ENCODE assay signal across 1 cellular context in genomic region chr14:100900837-100901390, GRCh38.
TF ChIP-seq lines count a peak whose summit lies in the region.

No MANE protein-coding gene starts in this region.

TF ChIP-seq in HepG2, 621 proteins besides CTCF, POLR2A, EP300 and RAD21 (continued from another document and continues in another):
- TF ChIP-seq DZIP1 (CRISPR knock-in tag; IDR thresholded peaks at IDR 0.05) (no peak), FOXO1 (CRISPR knock-in tag; IDR thresholded peaks at IDR 0.05) (0 out of 2 replicates have a peak, but pooled peaks have one; percentile 25), MYNN (CRISPR knock-in tag; IDR thresholded peaks at IDR 0.05; ENCODE audit: low read depth) (no peak), ARHGAP35 (CRISPR knock-in tag; IDR thresholded peaks at IDR 0.05; ENCODE audit: borderline replicate concordance) (no peak), ZNF354B (CRISPR knock-in tag; IDR thresholded peaks at IDR 0.05) (no peak), RFX5 (IDR thresholded peaks at IDR 0.05; ENCODE audit: low read depth, low read length) (no peak), CHD4 (IDR thresholded peaks at IDR 0.05; ENCODE audit: borderline replicate concordance, low read length) (peak; percentile 76; the same call in 1 of the 2 replicates), MAFK (conservative IDR thresholded peaks at IDR 0.05 in 1 of 2, IDR thresholded peaks at IDR 0.05 in 1 of 2; ENCODE audit: low read length in 2 of 2) (no peak), ZMYM4 (CRISPR knock-in tag; IDR thresholded peaks at IDR 0.05) (no peak; the same call in 1 of the 2 replicates), ZNF644 (CRISPR knock-in tag; IDR thresholded peaks at IDR 0.05; ENCODE audit: low read depth) (no peak), SPEN (CRISPR knock-in tag; IDR thresholded peaks at IDR 0.05; ENCODE audit: low read depth) (no peak), ZNF34 (CRISPR knock-in tag; IDR thresholded peaks at IDR 0.05; ENCODE audit: borderline replicate concordance) (no peak), ZNF451 (CRISPR knock-in tag; IDR thresholded peaks at IDR 0.05) (no peak), ZNF552 (CRISPR knock-in tag; IDR thresholded peaks at IDR 0.05; ENCODE audit: borderline replicate concordance) (no peak), MXI1 (IDR thresholded peaks at IDR 0.05; ENCODE audit: borderline replicate concordance, low read depth, low read length) (no peak), SRSF1 (optimal IDR thresholded peaks at IDR 0.05; ENCODE audit: low read depth, low read length) (no peak), ZNF367 (CRISPR knock-in tag; IDR thresholded peaks at IDR 0.05; ENCODE audit: borderline replicate concordance) (no peak), ZNF574 (CRISPR knock-in tag; IDR thresholded peaks at IDR 0.05) (no peak), ELF3 (CRISPR knock-in tag; IDR thresholded peaks at IDR 0.05) (no peak), ZNF317 (CRISPR knock-in tag; IDR thresholded peaks at IDR 0.05) (no peak), ZBTB33 (CRISPR knock-in tag; IDR thresholded peaks at IDR 0.05) (peak; percentile 60), HBP1 (CRISPR knock-in tag; IDR thresholded peaks at IDR 0.05; ENCODE audit: low read depth) (no peak), ZNF333 (CRISPR knock-in tag; IDR thresholded peaks at IDR 0.05; ENCODE audit: borderline replicate concordance) (no peak), ZKSCAN1 (IDR thresholded peaks at IDR 0.05; ENCODE audit: low read length) (no peak), ZGPAT (CRISPR knock-in tag; IDR thresholded peaks at IDR 0.05) (no peak), ZNF883 (CRISPR knock-in tag; IDR thresholded peaks at IDR 0.05; ENCODE audit: not compliant biosample characterization) (no peak), AGO2 (optimal IDR thresholded peaks at IDR 0.05; ENCODE audit: low read depth, low read length) (peak; percentile 34), ZNF230 (CRISPR knock-in tag; IDR thresholded peaks at IDR 0.05) (no peak; the same call in 1 of the 2 replicates), ARID3A (IDR thresholded peaks at IDR 0.05; ENCODE audit: low read depth, low read length) (no peak), ZNF512B (CRISPR knock-in tag; IDR thresholded peaks at IDR 0.05; ENCODE audit: borderline replicate concordance) (no peak), HOXA3 (CRISPR knock-in tag; IDR thresholded peaks at IDR 0.05) (peak; percentile 65), HNF1A (IDR thresholded peaks at IDR 0.05; ENCODE audit: low read depth) (no peak), HNF1A (CRISPR knock-in tag; IDR thresholded peaks at IDR 0.05; ENCODE audit: borderline replicate concordance) (no peak), IRF9 (CRISPR knock-in tag; IDR thresholded peaks at IDR 0.05; ENCODE audit: borderline replicate concordance) (no peak; the same call in 1 of the 2 replicates)
